In genomic region chr5:168528521-168529360, GRCh38 we compare ENCODE assay signal across 1 cellular context.
TF ChIP-seq lines count a peak whose summit lies in the region.

Gene FBLL1, plus strand, starts transcription at chr5:168529305. Its CDS starts 200 bp downstream, at chr5:168529505.

TF ChIP-seq in WTC11, 78 proteins besides CTCF, POLR2A, EP300 and RAD21 (continued from another document):
- no peak for TF ChIP-seq JAZF1 (CRISPR knock-in tag; IDR thresholded peaks at IDR 0.05)
- TF ChIP-seq ATF1 (CRISPR knock-in tag; IDR thresholded peaks at IDR 0.05): 0 out of 2 replicates have a peak, but pooled peaks have one; percentile 63
- TF ChIP-seq ZNF232 (CRISPR knock-in tag; IDR thresholded peaks at IDR 0.05): no peak
- 0 out of 2 replicates have a peak, but pooled peaks have one; percentile 56 for TF ChIP-seq HMGXB4 (CRISPR knock-in tag; IDR thresholded peaks at IDR 0.05)
- TF ChIP-seq ELF4 (CRISPR knock-in tag; IDR thresholded peaks at IDR 0.05; ENCODE audit: low read depth): no peak
TF ChIP-seq in WTC11: peak in this region for 25.
